Comparison of ENCODE assay signal across 9 cellular contexts in the genomic region with DNA sequence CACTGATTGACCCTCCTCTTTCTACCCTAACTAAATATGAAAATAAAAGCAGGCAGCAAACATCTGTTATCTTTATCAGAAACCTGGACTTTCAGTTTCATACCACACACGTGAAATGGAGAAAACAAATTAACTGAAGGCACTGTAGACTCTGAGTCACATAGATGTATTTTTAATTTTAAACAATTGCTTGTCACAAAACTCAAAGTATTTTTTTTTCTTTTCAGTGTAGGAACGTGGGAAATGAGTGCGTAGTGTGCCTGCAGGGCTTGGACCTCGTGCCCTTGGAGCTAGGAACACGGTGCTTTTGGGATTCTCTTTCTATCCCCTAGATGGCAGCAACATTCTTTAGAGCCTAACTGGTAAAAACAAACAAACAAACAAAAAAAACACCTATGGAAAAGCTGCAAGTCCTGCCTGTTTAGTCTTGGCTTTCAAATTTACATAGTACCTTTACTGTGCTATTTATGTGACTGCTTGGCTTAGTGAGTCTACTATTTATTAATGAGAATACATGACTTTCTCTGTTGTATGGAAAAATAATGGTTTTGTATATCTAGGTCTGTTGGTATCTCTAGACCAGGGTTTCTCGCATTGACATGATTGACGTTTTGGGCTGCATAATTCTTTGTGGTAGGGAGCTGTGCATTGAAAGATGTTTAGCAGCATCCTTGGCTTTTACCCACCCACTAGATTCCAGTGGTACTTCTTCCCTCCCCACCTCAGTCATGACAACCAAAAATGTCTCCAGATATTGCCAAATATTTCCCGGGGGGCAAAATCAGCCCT. TPM values are rescaled to one million over a fixed set of nuclear protein-coding genes. Genes with fewer than 3 reads are reported as not detected.
DNase-seq lines count a peak whose midpoint lies in the region; ATAC-seq and TF ChIP-seq lines count a peak whose summit lies in the region.
"Had no signal": no experiment of that assay in that cellular context is flagged by ENCODE, and none has a peak within 500 bp of the region (broad histone marks: within the 10 kb centered on the region; RNA-seq: fewer than 3 reads in every experiment).

No MANE protein-coding gene starts in this region.

- peak; percentile 71 for TF ChIP-seq CTCF in CD4-positive, alpha-beta T cell (IDR thresholded peaks at IDR 0.05)
- peak; percentile 59 to 87 (median 76) for TF ChIP-seq CTCF in heart right ventricle (IDR thresholded peaks at IDR 0.05)

- H3K9me3 Mint-ChIP-seq in CD4-positive, alpha-beta T cell: no peaks in the 10 kb centered on the region
- no peaks in the 10 kb centered on the region for H3K9me3 Mint-ChIP-seq in activated naive CD8-positive, alpha-beta T cell treated with anti-CD3 and anti-CD28 coated beads for 36 hours

- no peaks in the 10 kb centered on the region for H3K27me3 Mint-ChIP-seq in CD4-positive, alpha-beta T cell
- H3K27me3 Mint-ChIP-seq in activated naive CD8-positive, alpha-beta T cell treated with anti-CD3 and anti-CD28 coated beads for 36 hours: peaks cover 8% of the 10 kb centered on the region

- CTCF ChIA-PET in CD4-positive, alpha-beta T cell (lab: Charles Lee): interaction anchor here (1.1 to 1.2 kb wide), 2 partner anchors 14 to 943 kb away, joined by 3 to 4 read pairs; no protein-coding TSS in a partner anchor

- WGBS in heart right ventricle, 2 donors: 26 to 31% methylated on average over 8 of the region's 8 CpGs

- H3K36me3 Mint-ChIP-seq in CD4-positive, alpha-beta T cell (ENCODE audit: low read depth): no peaks in the 10 kb centered on the region
- H3K36me3 Mint-ChIP-seq in activated naive CD8-positive, alpha-beta T cell treated with anti-CD3 and anti-CD28 coated beads for 36 hours: no peaks in the 10 kb centered on the region

- peak overlapping the region; percentile 54 for H3K27ac Mint-ChIP-seq in CD4-positive, alpha-beta T cell
- H3K27ac Mint-ChIP-seq in activated naive CD8-positive, alpha-beta T cell treated with anti-CD3 and anti-CD28 coated beads for 36 hours: no peak overlapping the region

- DNase-seq in CD4-positive, alpha-beta T cell: no peak
- peak; percentile 8 for DNase-seq in NCI-H1694 (lab: John Stamatoyannopoulos, UW)
- no peak for DNase-seq in activated naive CD8-positive, alpha-beta T cell treated with anti-CD3 and anti-CD28 coated beads for 36 hours
- peak in 1 of 2 donors; percentile 31 for DNase-seq in heart right ventricle
- DNase-seq in retina: peak; percentile 66
- no peak for DNase-seq in middle frontal gyrus (ENCODE audit: extremely low spot score, low spot score)

- peak overlapping the region in 7 of 10 donors; percentile 8 to 41 (median 31) for H3K4me3 ChIP-seq in heart right ventricle

- no peak for ATAC-seq in CD4-positive, alpha-beta T cell (ENCODE audit: poor library complexity)
- ATAC-seq in GM18499 (IDR thresholded peaks at IDR 0.05; ENCODE audit: insufficient read depth, unreplicated experiment) (peak; percentile 76), HG02678 (IDR thresholded peaks at IDR 0.05; ENCODE audit: unreplicated experiment) (peak; percentile 87), heart right ventricle (peak in 7 of 8 donors; percentile 50 to 82 (median 68))

- peaks cover 0 to 49% (median 33%) of the 10 kb centered on the region in 9 donors for H3K4me1 ChIP-seq in heart right ventricle

- H3K4me3 Mint-ChIP-seq in CD4-positive, alpha-beta T cell: peak overlapping the region; percentile 81
- H3K4me3 Mint-ChIP-seq in activated naive CD8-positive, alpha-beta T cell treated with anti-CD3 and anti-CD28 coated beads for 36 hours: peak overlapping the region; percentile 29

- H3K27me3 ChIP-seq in CD4-positive, alpha-beta T cell (ENCODE audit: control insufficient read depth, insufficient read depth, low read length): no peaks in the 10 kb centered on the region
- no peaks in the 10 kb centered on the region for H3K27me3 ChIP-seq in heart right ventricle

- H3K9me3 ChIP-seq in CD4-positive, alpha-beta T cell (ENCODE audit: control insufficient read depth, low read length): no peaks in the 10 kb centered on the region
- H3K9me3 ChIP-seq in heart right ventricle: no peaks in the 10 kb centered on the region

- H3K4me1 Mint-ChIP-seq in CD4-positive, alpha-beta T cell (ENCODE audit: low read depth): peaks cover 34% of the 10 kb centered on the region
- peaks cover 22% of the 10 kb centered on the region for H3K4me1 Mint-ChIP-seq in activated naive CD8-positive, alpha-beta T cell treated with anti-CD3 and anti-CD28 coated beads for 36 hours

- H3K36me3 ChIP-seq in heart right ventricle: no peaks in the 10 kb centered on the region

- H3K27ac ChIP-seq in CD4-positive, alpha-beta T cell (ENCODE audit: low read depth, low read length): no peak overlapping the region
- H3K27ac ChIP-seq in heart right ventricle: peak overlapping the region in 4 of 10 donors; percentile 0 to 70 (median 33)

- POLR2A ChIA-PET in CD4-positive, alpha-beta T cell (lab: Charles Lee): interaction anchor here (0.6 to 1.6 kb wide), 3 partner anchors 9 to 961 kb away, joined by 3 to 7 read pairs (median 4); no protein-coding TSS in a partner anchor

- intact Hi-C loops in CD4-positive, alpha-beta T cell (cut with DNase I, micrococcal nuclease): loop anchor here (1.0 to 10.0 kb wide), 4 partner anchors 202 to 963 kb away; a partner anchor contains a TSS
- intact Hi-C loops in heart right ventricle (cut with DNase I): loop anchor here (2.0 to 10.0 kb wide), 20 partner anchors 155 to 965 kb away; a partner anchor contains a TSS

RNA-seq across cellular contexts. Expression of a gene that starts 16.8 kb away (rescaled TPM):
- not detected for total RNA-seq in CD4-positive, alpha-beta T cell
- total RNA-seq in activated naive CD8-positive, alpha-beta T cell treated with anti-CD3 and anti-CD28 coated beads for 36 hours: not detected
- total RNA-seq in heart right ventricle: not detected
- not detected for polyA plus RNA-seq in heart right ventricle
- total RNA-seq: urinary bladder had no signal
- polyA plus RNA-seq: urinary bladder had no signal

Comparison
In these comparisons a context has a peak if more than half of its experiments do, and no peak if none do; other contexts are left out.
1. DNase-seq: peak in NCI-H1694 (single experiment) and retina (single experiment); none in CD4-positive, alpha-beta T cell (0 of 10), activated naive CD8-positive, alpha-beta T cell treated with anti-CD3 and anti-CD28 coated beads for 36 hours (single experiment) and middle frontal gyrus (single experiment).